1 cellular context compared by ENCODE assay signal in the genomic region with DNA sequence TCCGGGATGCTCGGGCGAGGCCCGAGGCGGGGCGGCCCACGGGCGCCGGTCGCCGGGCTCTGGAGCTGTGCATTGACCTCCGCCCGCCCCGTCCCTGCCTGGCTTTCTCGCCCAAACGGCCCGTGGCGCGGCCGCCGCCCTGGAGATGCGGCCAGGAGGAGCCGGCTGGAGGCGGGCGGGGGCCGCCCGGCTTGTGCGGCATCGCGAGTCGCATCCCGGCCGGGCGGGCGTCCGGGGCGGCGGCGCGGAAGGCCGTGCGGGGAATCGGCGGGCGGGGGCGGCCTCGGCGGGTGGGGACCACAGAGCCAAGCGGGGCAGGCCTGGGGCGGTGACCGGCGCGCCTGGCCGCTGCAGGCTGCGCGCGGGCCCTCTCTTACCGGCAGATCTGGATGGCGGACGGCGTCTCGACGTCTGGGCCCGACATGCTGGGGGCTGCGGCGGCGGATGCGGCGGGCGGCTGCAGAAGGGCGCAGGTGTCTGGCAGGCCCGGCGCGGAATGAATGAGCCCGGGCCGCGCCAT.
TF ChIP-seq lines count a peak whose summit lies in the region.

No MANE protein-coding gene starts in this region.

TF ChIP-seq in GM12878, 131 proteins besides CTCF, POLR2A, EP300 and RAD21:
- peak; percentile 70; the same call in 1 of the 2 replicates for TF ChIP-seq TAF1 (IDR thresholded peaks at IDR 0.05; ENCODE audit: borderline replicate concordance, low read depth, low read length)
- peak; percentile 51; the same call in 1 of the 2 replicates for TF ChIP-seq SIN3A (IDR thresholded peaks at IDR 0.05; ENCODE audit: low read depth, low read length)
- TF ChIP-seq, protein P1, sequence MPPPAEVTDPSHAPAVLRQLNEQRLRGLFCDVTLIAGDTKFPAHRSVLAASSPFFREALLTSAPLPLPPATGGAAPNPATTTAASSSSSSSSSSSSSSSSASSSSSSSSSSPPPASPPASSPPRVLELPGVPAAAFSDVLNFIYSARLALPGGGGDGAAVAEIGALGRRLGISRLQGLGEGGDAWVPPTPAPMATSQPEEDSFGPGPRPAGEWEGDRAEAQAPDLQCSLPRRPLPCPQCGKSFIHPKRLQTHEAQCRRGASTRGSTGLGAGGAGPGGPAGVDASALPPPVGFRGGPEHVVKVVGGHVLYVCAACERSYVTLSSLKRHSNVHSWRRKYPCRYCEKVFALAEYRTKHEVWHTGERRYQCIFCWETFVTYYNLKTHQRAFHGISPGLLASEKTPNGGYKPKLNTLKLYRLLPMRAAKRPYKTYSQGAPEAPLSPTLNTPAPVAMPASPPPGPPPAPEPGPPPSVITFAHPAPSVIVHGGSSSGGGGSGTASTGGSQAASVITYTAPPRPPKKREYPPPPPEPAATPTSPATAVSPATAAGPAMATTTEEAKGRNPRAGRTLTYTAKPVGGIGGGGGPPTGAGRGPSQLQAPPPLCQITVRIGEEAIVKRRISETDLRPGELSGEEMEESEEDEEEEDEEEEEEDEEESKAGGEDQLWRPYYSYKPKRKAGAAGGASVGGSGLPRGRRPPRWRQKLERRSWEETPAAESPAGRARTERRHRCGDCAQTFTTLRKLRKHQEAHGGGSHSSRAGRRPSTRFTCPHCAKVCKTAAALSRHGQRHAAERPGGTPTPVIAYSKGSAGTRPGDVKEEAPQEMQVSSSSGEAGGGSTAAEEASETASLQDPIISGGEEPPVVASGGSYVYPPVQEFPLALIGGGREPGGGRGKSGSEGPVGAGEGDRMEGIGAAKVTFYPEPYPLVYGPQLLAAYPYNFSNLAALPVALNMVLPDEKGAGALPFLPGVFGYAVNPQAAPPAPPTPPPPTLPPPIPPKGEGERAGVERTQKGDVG (CRISPR knock-in tag; IDR thresholded peaks at IDR 0.05): no peak
- TF ChIP-seq TCF12 (IDR thresholded peaks at IDR 0.05; ENCODE audit: low read depth, low read length): peak; percentile 36; the same call in 1 of the 2 replicates
- no peak for TF ChIP-seq HSF1 (IDR thresholded peaks at IDR 0.05; ENCODE audit: low read depth, low read length)
- peak; percentile 18 for TF ChIP-seq SP1 (IDR thresholded peaks at IDR 0.05; ENCODE audit: low read depth, low read length)
- no peak for TF ChIP-seq PKNOX1 (IDR thresholded peaks at IDR 0.05)
- peak; percentile 60; the same call in 1 of the 2 replicates for TF ChIP-seq SMAD5 (IDR thresholded peaks at IDR 0.05; ENCODE audit: low read depth)
- 0 out of 2 replicates have a peak, but pooled peaks have one; percentile 21 for TF ChIP-seq YY1 (IDR thresholded peaks at IDR 0.05; ENCODE audit: low read depth, low read length)
- 0 out of 2 replicates have a peak, but pooled peaks have one; percentile 9 for TF ChIP-seq DPF2 (IDR thresholded peaks at IDR 0.05)
- TF ChIP-seq SRF (IDR thresholded peaks at IDR 0.05; ENCODE audit: low read depth in 2 of 2, low read length in 2 of 2): peak; percentile 44 to 53; a peak in 1 of 4 replicates
- no peak for TF ChIP-seq RBBP5 (conservative IDR thresholded peaks at IDR 0.05)
